Comparison of ENCODE assay signal across 1 cellular context in the genomic region with DNA sequence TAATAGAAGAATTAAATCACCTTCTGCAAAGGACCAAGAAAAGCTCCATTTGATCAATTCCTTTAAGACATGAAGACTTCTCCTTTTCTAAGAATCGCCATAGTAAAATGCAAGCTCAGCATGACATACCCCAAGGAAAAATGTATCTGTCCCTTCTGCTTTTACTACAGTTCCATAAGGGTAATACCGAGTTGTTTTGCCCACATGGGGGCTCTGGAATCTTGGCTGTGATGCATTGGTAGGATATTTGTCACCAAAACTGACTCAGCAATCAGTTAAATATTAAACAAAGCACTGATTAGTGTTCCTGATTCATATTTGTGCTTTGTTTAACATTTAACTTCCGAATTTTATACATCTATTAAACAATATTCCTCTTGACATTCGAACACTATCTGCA.
TF ChIP-seq lines count a peak whose summit lies in the region.

No MANE protein-coding gene starts in this region.

TF ChIP-seq in IMR-90, 13 proteins besides CTCF, POLR2A, EP300 and RAD21:
- TF ChIP-seq, protein P1, sequence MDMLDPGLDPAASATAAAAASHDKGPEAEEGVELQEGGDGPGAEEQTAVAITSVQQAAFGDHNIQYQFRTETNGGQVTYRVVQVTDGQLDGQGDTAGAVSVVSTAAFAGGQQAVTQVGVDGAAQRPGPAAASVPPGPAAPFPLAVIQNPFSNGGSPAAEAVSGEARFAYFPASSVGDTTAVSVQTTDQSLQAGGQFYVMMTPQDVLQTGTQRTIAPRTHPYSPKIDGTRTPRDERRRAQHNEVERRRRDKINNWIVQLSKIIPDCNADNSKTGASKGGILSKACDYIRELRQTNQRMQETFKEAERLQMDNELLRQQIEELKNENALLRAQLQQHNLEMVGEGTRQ (IDR thresholded peaks at IDR 0.05; ENCODE audit: low read depth, low read length) = no peak
- peak; percentile 89 for TF ChIP-seq MAFK (IDR thresholded peaks at IDR 0.05; ENCODE audit: low read depth, low read length)
